In genomic region chr12:12723147-12723680, GRCh38 we compare ENCODE assay signal across 8 cellular contexts. TPM values are rescaled to one million over a fixed set of nuclear protein-coding genes. Genes with fewer than 3 reads are reported as not detected.
DNase-seq lines count a peak whose midpoint lies in the region; ATAC-seq and TF ChIP-seq lines count a peak whose summit lies in the region.

No MANE protein-coding gene starts in this region.

- no peak overlapping the region for H2BK12ac ChIP-seq in trophoblast cell (ENCODE audit: low read length)

- H3K23ac ChIP-seq in trophoblast cell (ENCODE audit: low read length): no peak overlapping the region

- H3K9ac ChIP-seq in trophoblast cell (ENCODE audit: low read length): no peak overlapping the region

- H3K36me3 ChIP-seq in esophagus (ENCODE audit: control insufficient read depth in 2 of 2, insufficient read depth in 2 of 2, low read length in 1 of 2): no peaks in the 10 kb centered on the region
- H3K36me3 ChIP-seq in trophoblast cell (ENCODE audit: control insufficient read depth in 1 of 2, insufficient read depth in 2 of 2, low read length in 2 of 2): peaks cover 0 to 5% of the 10 kb centered on the region in 2 experiments

- H2AK5ac ChIP-seq in trophoblast cell (ENCODE audit: low read length): no peak overlapping the region

- H3K79me2 ChIP-seq in trophoblast cell (ENCODE audit: control insufficient read depth, insufficient read depth, low read length, poor library complexity): peaks cover 14% of the 10 kb centered on the region

- DNase-seq in NCI-H1092 treated with DMSO at 0.1 percent for 48 hours (lab: John Stamatoyannopoulos, UW): peak; percentile 76
- no peak for DNase-seq in NCI-H1092 (lab: John Stamatoyannopoulos, UW)
- peak; percentile 41 for DNase-seq in RKO (ENCODE audit: low spot score)
- no peak for DNase-seq in trophoblast cell
- no peak for DNase-seq in activated CD4-positive, CD25-positive, alpha-beta regulatory T cell (lab: John Stamatoyannopoulos, UW)
- no peak for DNase-seq in omental fat pad (ENCODE audit: low spot score)

- 6 to 8% methylated on average over 11 of the region's 11 CpGs for WGBS in esophagus, 2 donors
- no CpG with 5 or more reads among the region's 11 CpGs for WGBS in trophoblast cell (ENCODE audit: extremely low coverage, insufficient coverage, insufficient read length)

- no peaks in the 10 kb centered on the region for H3K27me3 ChIP-seq in esophagus (ENCODE audit: control insufficient read depth in 1 of 2, insufficient read depth in 2 of 2, low read length in 2 of 2)
- H3K27me3 ChIP-seq in trophoblast cell (ENCODE audit: insufficient read depth, low read length): no peaks in the 10 kb centered on the region

- H4K12ac ChIP-seq in trophoblast cell (ENCODE audit: low read depth, low read length): no peak overlapping the region

- H4K91ac ChIP-seq in trophoblast cell (ENCODE audit: low read depth, low read length): no peak overlapping the region

- no peak for TF ChIP-seq CTCF in omental fat pad (IDR thresholded peaks at IDR 0.05)

- no peak overlapping the region for H3K4ac ChIP-seq in trophoblast cell (ENCODE audit: low read depth, low read length)

- H3K14ac ChIP-seq in trophoblast cell (ENCODE audit: low read length): peak overlapping the region; percentile 70

- H3K27ac ChIP-seq in esophagus (ENCODE audit: low read depth in 2 of 2, low read length in 1 of 2): peak overlapping the region; percentile 100
- H3K27ac ChIP-seq in trophoblast cell (ENCODE audit: low read depth, low read length): no peak overlapping the region

- no peak overlapping the region for H2BK5ac ChIP-seq in trophoblast cell (ENCODE audit: low read depth, low read length, poor library complexity)

- no peaks in the 10 kb centered on the region for H3K9me3 ChIP-seq in esophagus (ENCODE audit: control insufficient read depth in 2 of 2, insufficient read depth in 1 of 2, low read depth in 1 of 2, low read length in 1 of 2)
- no peaks in the 10 kb centered on the region for H3K9me3 ChIP-seq in trophoblast cell (ENCODE audit: insufficient read depth, low read depth, low read length)

- H3K18ac ChIP-seq in trophoblast cell (ENCODE audit: low read length): peak overlapping the region; percentile 65

- H3K4me3 ChIP-seq in esophagus (ENCODE audit: low read depth in 1 of 2, low read length in 2 of 2): peak overlapping the region; percentile 65 to 95
- peak overlapping the region; percentile 82 for H3K4me3 ChIP-seq in trophoblast cell (ENCODE audit: low read depth, low read length)

- H3K79me1 ChIP-seq in trophoblast cell (ENCODE audit: low read length): peaks cover 19% of the 10 kb centered on the region

- ATAC-seq in HG03196 (IDR thresholded peaks at IDR 0.05; ENCODE audit: unreplicated experiment) (no peak), omental fat pad (ENCODE audit: low FRiP score) (no peak)

- peak overlapping the region; percentile 91 for H2AFZ ChIP-seq in trophoblast cell (ENCODE audit: insufficient read depth, low read length, poor library complexity)

- H3K4me1 ChIP-seq in esophagus (ENCODE audit: control insufficient read depth in 2 of 2, insufficient read depth in 2 of 2, low read length in 1 of 2): peaks cover 0 to 3% of the 10 kb centered on the region in 2 donors
- peaks cover 4 to 9% of the 10 kb centered on the region in 2 experiments for H3K4me1 ChIP-seq in trophoblast cell (ENCODE audit: control insufficient read depth in 1 of 2, insufficient read depth in 2 of 2, low read length in 2 of 2)

- no peak overlapping the region for H2BK120ac ChIP-seq in trophoblast cell (ENCODE audit: insufficient read depth, low read length, poor library complexity)

- peak overlapping the region; percentile 64 for H4K8ac ChIP-seq in trophoblast cell (ENCODE audit: low read depth, low read length)

- peak overlapping the region; percentile 99 for H3K4me2 ChIP-seq in trophoblast cell (ENCODE audit: low read length)

RNA-seq across cellular contexts. Expression of gene CDKN1B, which starts 6.0 kb away (rescaled TPM):
- 10 to 100 TPM; 17.5 to 26.2 TPM for polyA plus RNA-seq in esophagus
- 14.3 and 15.3 TPM in 2 replicates for polyA plus RNA-seq in trophoblast cell (2013)
- total RNA-seq in omental fat pad: 10 to 100 TPM; 18.4 to 86.2 (median 26.5) TPM

RNA-seq across cellular contexts. Expression of gene GPR19, which starts 27.2 kb away (rescaled TPM):
- polyA plus RNA-seq in esophagus: under 1 TPM; 0.20 to 0.24 TPM
- 3.1 and 3.5 TPM in 2 replicates for polyA plus RNA-seq in trophoblast cell (2013)
- total RNA-seq in omental fat pad: 1 to 10 TPM in 2 of 4 donors, under 1 TPM in 1, not detected in 1; 0.38 to 1.3 (median 1.2) TPM

Comparison
In these comparisons a context has a peak if more than half of its experiments do, and no peak if none do; other contexts are left out.
1. DNase-seq: peak in NCI-H1092 treated with DMSO at 0.1 percent for 48 hours (single experiment) and RKO (single experiment); none in NCI-H1092 (single experiment), trophoblast cell (0 of 2), activated CD4-positive, CD25-positive, alpha-beta regulatory T cell (0 of 4) and omental fat pad (single experiment).